In the genomic region with DNA sequence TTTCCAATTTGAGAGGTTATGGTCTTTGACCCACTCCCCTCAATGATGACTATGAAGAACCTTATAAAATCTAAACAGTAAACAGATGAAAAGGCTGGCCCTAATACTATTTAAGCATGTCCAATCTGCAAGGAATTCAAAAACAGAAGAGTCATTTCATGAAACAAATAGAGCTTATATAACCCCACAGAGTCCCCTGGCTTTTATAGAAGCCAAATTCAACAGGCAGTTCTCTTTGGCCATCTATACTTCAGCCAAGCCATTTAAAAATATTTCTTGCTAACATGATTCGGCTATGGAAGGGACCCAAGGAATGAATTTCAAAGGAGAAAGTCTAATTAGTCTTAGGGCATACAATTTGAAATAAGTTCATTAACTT, we compare ENCODE assay signal across 14 cellular contexts. TPM values are rescaled to one million over a fixed set of nuclear protein-coding genes. Genes with fewer than 3 reads are reported as not detected.
DNase-seq lines count a peak whose midpoint lies in the region; ATAC-seq and TF ChIP-seq lines count a peak whose summit lies in the region.
"Had no signal": no experiment of that assay in that cellular context is flagged by ENCODE, and none has a peak within 500 bp of the region (broad histone marks: within the 10 kb centered on the region; RNA-seq: fewer than 3 reads in every experiment).

No MANE protein-coding gene starts in this region.

- no peak for TF ChIP-seq EP300 in transverse colon (IDR thresholded peaks at IDR 0.05; ENCODE audit: low read depth)

- no peak for ATAC-seq in activated T-helper 17 cell treated with anti-CD3 and anti-CD28 coated beads, Interleukin-2, amount 50 U/mL, for 72 hours (replicated peaks)
- ATAC-seq in mucosa of descending colon, result no peak
- ATAC-seq in HG02642 (IDR thresholded peaks at IDR 0.05; ENCODE audit: poor library complexity, unreplicated experiment), result no peak
- no peak for ATAC-seq in HG03565 (IDR thresholded peaks at IDR 0.05; ENCODE audit: unreplicated experiment)
- ATAC-seq in lower lobe of right lung, result no peak

- H3K4me3 ChIP-seq in transverse colon (no peak overlapping the region), mucosa of descending colon (no peak overlapping the region), lower lobe of right lung (no peak overlapping the region)

- H3K9me3 Mint-ChIP-seq in activated T-helper 17 cell treated with anti-CD3 and anti-CD28 coated beads, Interleukin-2, amount 50 U/mL, for 72 hours, result no peaks in the 10 kb centered on the region
- no peaks in the 10 kb centered on the region for H3K9me3 Mint-ChIP-seq in nephron
- H3K9me3 Mint-ChIP-seq: activated naive CD4-positive, alpha-beta T cell treated with anti-CD3 and anti-CD28 coated beads, Interleukin-2, amount 50 U/mL, for 24 hours had no signal

- H3K36me3 Mint-ChIP-seq in activated T-helper 17 cell treated with anti-CD3 and anti-CD28 coated beads, Interleukin-2, amount 50 U/mL, for 72 hours (ENCODE audit: low read depth), result peaks cover 52% of the 10 kb centered on the region
- H3K36me3 Mint-ChIP-seq in nephron (ENCODE audit: low read depth), result peaks cover 14% of the 10 kb centered on the region

- peak overlapping the region; percentile 49 to 84 (median 61) for H3K27ac ChIP-seq in transverse colon
- H3K27ac ChIP-seq in lower lobe of right lung, result no peak overlapping the region

- peaks cover 7 to 72% (median 29%) of the 10 kb centered on the region in 4 donors for H3K4me1 ChIP-seq in transverse colon
- no peaks in the 10 kb centered on the region for H3K4me1 ChIP-seq in mucosa of descending colon (ENCODE audit: low read depth)
- H3K4me1 ChIP-seq in lower lobe of right lung, result peaks cover 61% of the 10 kb centered on the region

- peaks cover 16% of the 10 kb centered on the region for H3K4me1 Mint-ChIP-seq in activated T-helper 17 cell treated with anti-CD3 and anti-CD28 coated beads, Interleukin-2, amount 50 U/mL, for 72 hours
- peaks cover 25% of the 10 kb centered on the region for H3K4me1 Mint-ChIP-seq in nephron

- no peak for TF ChIP-seq CTCF in nephron (IDR thresholded peaks at IDR 0.05; ENCODE audit: unreplicated experiment in 3 of 3)
- TF ChIP-seq CTCF in transverse colon (IDR thresholded peaks at IDR 0.05), result no peak
- TF ChIP-seq CTCF in mucosa of descending colon (IDR thresholded peaks at IDR 0.05), result no peak
- TF ChIP-seq CTCF in lower lobe of right lung (IDR thresholded peaks at IDR 0.05), result no peak

- peaks cover 0 to 4% (median 0%) of the 10 kb centered on the region in 4 donors for H3K36me3 ChIP-seq in transverse colon
- no peaks in the 10 kb centered on the region for H3K36me3 ChIP-seq in mucosa of descending colon (ENCODE audit: low read depth)
- H3K36me3 ChIP-seq in lower lobe of right lung, result no peaks in the 10 kb centered on the region

- H3K9me3 ChIP-seq in transverse colon (no peaks in the 10 kb centered on the region), mucosa of descending colon (no peaks in the 10 kb centered on the region), lower lobe of right lung (no peaks in the 10 kb centered on the region)

- in situ Hi-C loops in transverse colon (cut with MboI; ENCODE audit: low pct_ligation_motif_present in 1 of 4, low pct_unique_long_range_greater_than_20kb in 1 of 4, low sequenced_read_pairs in 3 of 4), result no loop called here

- DNase-seq in fibroblast of peridontal ligament (ENCODE audit: extremely low read depth) (peak; percentile 50), transverse colon (no peak), mucosa of descending colon (no peak), lower lobe of right lung (no peak)
- DNase-seq: Karpas-422; NCI-H1436 treated with DMSO at 0.1 percent for 48 hours; NCI-H345; stimulated activated CD4-positive, alpha-beta T cell treated with anti-CD3 and anti-CD28 coated beads, Interleukin-2, amount 100 ng/mL, for 48 hours had no signal

- H3K27me3 Mint-ChIP-seq in activated T-helper 17 cell treated with anti-CD3 and anti-CD28 coated beads, Interleukin-2, amount 50 U/mL, for 72 hours, result no peaks in the 10 kb centered on the region
- no peaks in the 10 kb centered on the region for H3K27me3 Mint-ChIP-seq in nephron (ENCODE audit: low read depth)
- H3K27me3 Mint-ChIP-seq: activated naive CD4-positive, alpha-beta T cell treated with anti-CD3 and anti-CD28 coated beads, Interleukin-2, amount 50 U/mL, for 24 hours; progenitor cell of endocrine pancreas had no signal

- no peak for TF ChIP-seq POLR2A in transverse colon (IDR thresholded peaks at IDR 0.05)

- intact Hi-C loops in transverse colon (cut with DNase I; ENCODE audit: low total_unique reads) (loop anchor here (10.0 kb wide), 1 partner anchor 60 kb away; the partner anchor contains the start of gene NXPH3), mucosa of descending colon (cut with DNase I, micrococcal nuclease) (no loop called here), lower lobe of right lung (cut with DNase I) (no loop called here)

- 62 to 76% methylated on average over 1 of the region's 1 CpG for WGBS in transverse colon (ENCODE audit: low coverage in 1 of 2), 2 donors

- no peaks in the 10 kb centered on the region for H3K27me3 ChIP-seq in transverse colon
- H3K27me3 ChIP-seq in lower lobe of right lung (ENCODE audit: low read depth), result no peaks in the 10 kb centered on the region

- H3K27ac Mint-ChIP-seq in activated T-helper 17 cell treated with anti-CD3 and anti-CD28 coated beads, Interleukin-2, amount 50 U/mL, for 72 hours, result peak overlapping the region; percentile 43
- H3K27ac Mint-ChIP-seq in nephron, result peak overlapping the region; percentile 69 to 79 (median 77)
- H3K27ac Mint-ChIP-seq: progenitor cell of endocrine pancreas had no signal

- no peak overlapping the region for H3K4me3 Mint-ChIP-seq in activated T-helper 17 cell treated with anti-CD3 and anti-CD28 coated beads, Interleukin-2, amount 50 U/mL, for 72 hours
- no peak overlapping the region for H3K4me3 Mint-ChIP-seq in nephron
- H3K4me3 Mint-ChIP-seq: activated naive CD4-positive, alpha-beta T cell treated with anti-CD3 and anti-CD28 coated beads, Interleukin-2, amount 50 U/mL, for 24 hours had no signal

RNA-seq across cellular contexts. Expression of gene SPOP, which starts 43.4 kb away (rescaled TPM):
- 10 to 100 TPM; 62.3 to 66.8 TPM for total RNA-seq in activated T-helper 17 cell treated with anti-CD3 and anti-CD28 coated beads, Interleukin-2, amount 50 U/mL, for 72 hours
- 100 to 1,000 TPM in 1 of 4 donors, 10 to 100 TPM in 3; 75.6 to 352 (median 95.3) TPM for total RNA-seq in transverse colon
- 100 to 1,000 TPM in 1 of 3 donors, 10 to 100 TPM in 2; 47.6 to 213 (median 56.2) TPM for total RNA-seq in mucosa of descending colon
- 81.8 TPM for total RNA-seq in lower lobe of right lung

RNA-seq across cellular contexts. Expression of gene NXPH3, which starts 58.8 kb away (rescaled TPM):
- total RNA-seq in activated T-helper 17 cell treated with anti-CD3 and anti-CD28 coated beads, Interleukin-2, amount 50 U/mL, for 72 hours, result not detected
- total RNA-seq in transverse colon, result 1 to 10 TPM in 2 of 4 donors, under 1 TPM in 2; 0.20 to 4.6 (median 2.6) TPM
- 10 to 100 TPM in 1 of 3 donors, 1 to 10 TPM in 1, under 1 TPM in 1; 0.93 to 19.9 (median 2.3) TPM for total RNA-seq in mucosa of descending colon
- 4.5 TPM for total RNA-seq in lower lobe of right lung
